Comparison of ENCODE assay signal across 10 cellular contexts in the genomic region with DNA sequence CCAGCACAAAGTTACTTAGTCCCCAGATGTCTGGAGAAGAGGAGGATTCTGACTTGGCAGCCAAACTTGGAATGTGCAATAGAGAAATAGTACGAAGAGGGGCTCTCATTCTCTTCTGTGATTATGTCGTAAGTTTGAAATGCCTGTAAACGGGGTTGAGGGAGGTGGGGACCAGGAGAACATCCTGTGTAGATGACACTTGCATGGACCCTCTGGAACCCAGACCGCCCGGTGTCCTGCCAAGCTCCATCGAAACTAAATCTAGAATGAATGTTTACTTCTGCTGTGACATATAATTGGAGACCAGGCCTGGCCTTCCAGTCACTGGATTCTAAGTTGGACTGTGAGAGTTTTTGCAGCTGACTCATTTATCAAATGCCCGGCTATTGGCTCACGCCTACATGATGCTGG. TPM values are rescaled to one million over a fixed set of nuclear protein-coding genes. Genes with fewer than 3 reads are reported as not detected.
DNase-seq lines count a peak whose midpoint lies in the region; TF ChIP-seq lines count a peak whose summit lies in the region.
"Had no signal": no experiment of that assay in that cellular context is flagged by ENCODE, and none has a peak within 500 bp of the region (broad histone marks: within the 10 kb centered on the region; RNA-seq: fewer than 3 reads in every experiment).

No MANE protein-coding gene starts in this region.

- H3K4me1 ChIP-seq in tibial artery, result peaks cover 0 to 2% (median 0%) of the 10 kb centered on the region in 4 donors

- no peaks in the 10 kb centered on the region for H3K9me3 Mint-ChIP-seq in HFFc6

- peaks cover 35% of the 10 kb centered on the region for H3K4me1 Mint-ChIP-seq in HFFc6 (ENCODE audit: low read depth)

- 68 to 80% methylated on average over 8 of the region's 8 CpGs for WGBS in lower leg skin, 2 donors

- peak overlapping the region; percentile 13 to 76 for H3K27ac ChIP-seq in coronary artery
- H3K27ac ChIP-seq in tibial artery, result peak overlapping the region in 1 of 2 donors; percentile 47
- H3K27ac ChIP-seq: neutrophil had no signal

- DNase-seq in HFFc6 (peak; percentile 61), coronary artery (ENCODE audit: low spot score) (no peak), lower leg skin (ENCODE audit: low spot score in 2 of 2) (peak; percentile 63 to 85), tibial artery (peak; percentile 57 to 65), NCI-H526 (lab: John Stamatoyannopoulos, UW) (no peak), HuH-7 (ENCODE audit: low spot score) (no peak)
- no peak for DNase-seq in NK-92 treated with Interleukin-12 subunit alpha and Interleukin-12 subunit beta, amount 100 ng/mL, for 24 hours (lab: John Stamatoyannopoulos, UW)
- DNase-seq: NCI-H1092 treated with DMSO at 0.1 percent for 48 hours, NCI-H82 had no signal

- intact Hi-C loops in lower leg skin (cut with DNase I; ENCODE audit: low total_unique reads) (no loop called here), tibial artery (cut with DNase I; ENCODE audit: low total_unique reads) (no loop called here)

- H3K4me3 ChIP-seq in coronary artery (peak overlapping the region; percentile 27), lower leg skin (ENCODE audit: low read depth, poor library complexity, severe bottlenecking) (no peak overlapping the region), tibial artery (no peak overlapping the region)

- peak overlapping the region; percentile 80 for H3K4me3 Mint-ChIP-seq in HFFc6

- H3K27ac Mint-ChIP-seq in HFFc6, result peak overlapping the region; percentile 88

- peaks cover 22% of the 10 kb centered on the region for H3K36me3 Mint-ChIP-seq in HFFc6 (ENCODE audit: low read depth)

- H3K9me3 ChIP-seq in tibial artery, result no peaks in the 10 kb centered on the region
- H3K9me3 ChIP-seq: neutrophil had no signal

- no peak for TF ChIP-seq CTCF in HFFc6 (IDR thresholded peaks at IDR 0.05)
- TF ChIP-seq CTCF in coronary artery (IDR thresholded peaks at IDR 0.05), result no peak
- TF ChIP-seq CTCF in lower leg skin (IDR thresholded peaks at IDR 0.05), result no peak
- no peak for TF ChIP-seq CTCF in tibial artery (IDR thresholded peaks at IDR 0.05)

- H3K27me3 ChIP-seq in tibial artery, result no peaks in the 10 kb centered on the region
- H3K27me3 ChIP-seq: neutrophil had no signal

- TF ChIP-seq POLR2A in lower leg skin (IDR thresholded peaks at IDR 0.05), result no peak

- peaks cover 41 to 82% (median 46%) of the 10 kb centered on the region in 3 donors for H3K36me3 ChIP-seq in tibial artery

- H3K27me3 Mint-ChIP-seq in HFFc6 (ENCODE audit: insufficient read depth), result peaks cover 5% of the 10 kb centered on the region; the same call in 1 of the 2 replicates

RNA-seq across cellular contexts. Expression of a gene that starts 44.9 kb away (rescaled TPM):
- total RNA-seq in HFFc6 (2021; fragmentation: NEBNext Ultra II Directional; extraction: Animal tissue kit (Norgen Biotek cat#: 25700)), result under 1 TPM; 0.09 to 0.35 (median 0.12) TPM
- under 1 TPM; 0.19 to 0.76 (median 0.35) TPM for total RNA-seq in lower leg skin

Comparison
In these comparisons a context has a peak if more than half of its experiments do, and no peak if none do; other contexts are left out.
1. DNase-seq: peak in HFFc6 (single experiment), lower leg skin (2 of 2) and tibial artery (2 of 2); none in coronary artery (single experiment), NK-92 treated with Interleukin-12 subunit alpha and Interleukin-12 subunit beta, amount 100 ng/mL, for 24 hours (single experiment), NCI-H526 (0 of 2) and HuH-7 (single experiment).